10 cellular contexts compared by ENCODE assay signal in the genomic region with DNA sequence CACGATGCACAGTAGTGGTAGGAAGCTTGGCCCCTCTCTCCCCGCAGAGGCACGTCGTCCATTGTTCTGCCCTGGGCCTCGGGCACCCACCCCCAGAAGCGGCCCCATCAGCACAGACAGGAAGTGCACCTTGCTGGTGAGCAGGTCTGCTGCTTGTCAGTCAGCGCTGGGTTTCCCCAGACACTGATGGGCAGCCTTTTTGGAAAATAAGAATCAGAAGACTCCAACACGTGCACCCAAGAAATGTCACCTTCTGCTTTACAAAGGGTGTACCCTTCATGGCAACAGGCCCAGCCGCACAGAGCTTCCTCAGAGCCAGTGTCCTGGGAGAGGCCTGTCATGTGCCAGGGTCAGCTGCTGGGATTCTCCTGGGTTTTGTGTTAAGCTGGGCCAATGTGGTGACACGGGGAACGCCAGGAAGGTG. TPM values are rescaled to one million over a fixed set of nuclear protein-coding genes. Genes with fewer than 3 reads are reported as not detected.
A peak's percentile ranks its signal among the peaks of the same experiment; 100 is the strongest.
DNase-seq lines count a peak whose midpoint lies in the region; ATAC-seq and TF ChIP-seq lines count a peak whose summit lies in the region.
"Had no signal": no experiment of that assay in that cellular context is flagged by ENCODE, and none has a peak within 500 bp of the region (broad histone marks: within the 10 kb centered on the region; RNA-seq: fewer than 3 reads in every experiment).

No MANE protein-coding gene starts in this region.

- peak in 1 of 2 donors; percentile 31 for DNase-seq in activated T-cell treated with anti-CD3 and anti-CD28 coated beads, Interleukin-2, amount 50 U/mL, for 72 hours
- no peak for DNase-seq in activated T-cell treated with anti-CD3 and anti-CD28 coated beads, Interleukin-2, amount 50 U/mL, for 48 hours
- DNase-seq in NCI-H510A treated with DMSO at 0.1 percent for 48 hours (lab: John Stamatoyannopoulos, UW), result no peak
- DNase-seq in SIG-M5 (lab: John Stamatoyannopoulos, UW), result no peak
- DNase-seq: NCI-H2107, nephron progenitor cell had no signal

- peak; percentile 42 to 63 for ATAC-seq in activated T-cell treated with anti-CD3 and anti-CD28 coated beads, Interleukin-2, amount 50 U/mL, for 72 hours (replicated peaks in 1 of 2)
- ATAC-seq in GM21723 (IDR thresholded peaks at IDR 0.05; ENCODE audit: unreplicated experiment) (peak; percentile 59), HG03280 (IDR thresholded peaks at IDR 0.05; ENCODE audit: unreplicated experiment) (no peak)
- peak; percentile 85 for ATAC-seq in stimulated activated memory B cell treated with anti-CD40 and anti-IgM and Interleukin-4, amounts not matched to agents 10 μg/mL and 1 μg/mL and 100 μg/mL, for 72 hours

- H3F3A ChIP-seq in Loucy (ENCODE audit: low read depth), result no peaks in the 10 kb centered on the region

- H2AFZ ChIP-seq in Loucy (ENCODE audit: low read length), result no peak overlapping the region

- TF ChIP-seq CTCF in Loucy (conservative IDR thresholded peaks at IDR 0.05; ENCODE audit: low read length), result no peak

- H3K9me3 ChIP-seq in Loucy (ENCODE audit: insufficient read depth, low read depth, low read length), result no peaks in the 10 kb centered on the region

- H3K9me2 ChIP-seq in Loucy (replicated peaks; ENCODE audit: low read depth, low read length), result no peaks in the 10 kb centered on the region

- H3K4me3 Mint-ChIP-seq in activated T-cell treated with anti-CD3 and anti-CD28 coated beads, Interleukin-2, amount 50 U/mL, for 72 hours, result peak overlapping the region in 1 of 2 donors; percentile 38
- peak overlapping the region; percentile 66 for H3K4me3 Mint-ChIP-seq in stimulated activated memory B cell treated with anti-CD40 and anti-IgM and Interleukin-4, amounts not matched to agents 10 μg/mL and 1 μg/mL and 100 μg/mL, for 72 hours
- H3K4me3 Mint-ChIP-seq: nephron progenitor cell had no signal

- peaks cover 0 to 2% of the 10 kb centered on the region in 2 donors for H3K36me3 Mint-ChIP-seq in activated T-cell treated with anti-CD3 and anti-CD28 coated beads, Interleukin-2, amount 50 U/mL, for 72 hours (ENCODE audit: insufficient read depth in 2 of 2)
- H3K36me3 Mint-ChIP-seq in stimulated activated memory B cell treated with anti-CD40 and anti-IgM and Interleukin-4, amounts not matched to agents 10 μg/mL and 1 μg/mL and 100 μg/mL, for 72 hours, result peaks cover 21% of the 10 kb centered on the region

- peaks cover 32% of the 10 kb centered on the region for H3K4me1 ChIP-seq in Loucy (ENCODE audit: insufficient read depth, low read length, poor library complexity, severe bottlenecking)

- no peak overlapping the region for H3K4me2 ChIP-seq in Loucy (ENCODE audit: low read depth, low read length, poor library complexity, severe bottlenecking)

- H3K4me3 ChIP-seq in Loucy (ENCODE audit: low read length, poor library complexity, severe bottlenecking), result no peak overlapping the region

- H3K27me3 Mint-ChIP-seq in activated T-cell treated with anti-CD3 and anti-CD28 coated beads, Interleukin-2, amount 50 U/mL, for 72 hours (ENCODE audit: low read depth), result no peaks in the 10 kb centered on the region
- H3K27me3 Mint-ChIP-seq in stimulated activated memory B cell treated with anti-CD40 and anti-IgM and Interleukin-4, amounts not matched to agents 10 μg/mL and 1 μg/mL and 100 μg/mL, for 72 hours, result no peaks in the 10 kb centered on the region

- no peaks in the 10 kb centered on the region for H3K27me3 ChIP-seq in Loucy (ENCODE audit: insufficient read depth, low read length, poor library complexity, severe bottlenecking)

- no peaks in the 10 kb centered on the region for H3K36me3 ChIP-seq in Loucy (ENCODE audit: insufficient read depth, low read length)

- H3K4me1 Mint-ChIP-seq in activated T-cell treated with anti-CD3 and anti-CD28 coated beads, Interleukin-2, amount 50 U/mL, for 72 hours (ENCODE audit: low read depth), result peaks cover 19% of the 10 kb centered on the region
- peaks cover 87% of the 10 kb centered on the region for H3K4me1 Mint-ChIP-seq in stimulated activated memory B cell treated with anti-CD40 and anti-IgM and Interleukin-4, amounts not matched to agents 10 μg/mL and 1 μg/mL and 100 μg/mL, for 72 hours

- H3K9me3 Mint-ChIP-seq in activated T-cell treated with anti-CD3 and anti-CD28 coated beads, Interleukin-2, amount 50 U/mL, for 72 hours, result peaks cover 0 to 2% of the 10 kb centered on the region in 2 donors
- no peaks in the 10 kb centered on the region for H3K9me3 Mint-ChIP-seq in stimulated activated memory B cell treated with anti-CD40 and anti-IgM and Interleukin-4, amounts not matched to agents 10 μg/mL and 1 μg/mL and 100 μg/mL, for 72 hours

- H3K9ac ChIP-seq in Loucy (ENCODE audit: low read depth, low read length, poor library complexity, severe bottlenecking), result peak overlapping the region; percentile 12

- H3K27ac Mint-ChIP-seq in activated T-cell treated with anti-CD3 and anti-CD28 coated beads, Interleukin-2, amount 50 U/mL, for 72 hours, result no peak overlapping the region
- peak overlapping the region; percentile 97 for H3K27ac Mint-ChIP-seq in stimulated activated memory B cell treated with anti-CD40 and anti-IgM and Interleukin-4, amounts not matched to agents 10 μg/mL and 1 μg/mL and 100 μg/mL, for 72 hours
- H3K27ac Mint-ChIP-seq: nephron progenitor cell had no signal

- H3K79me2 ChIP-seq in Loucy (ENCODE audit: insufficient read depth, low read length), result no peaks in the 10 kb centered on the region

- no peaks in the 10 kb centered on the region for H4K20me1 ChIP-seq in Loucy (ENCODE audit: insufficient read depth, low read length, poor library complexity, severe bottlenecking)

RNA-seq across cellular contexts. Expression of a gene that starts 34.7 kb away (rescaled TPM):
- 100 to 1,000 TPM; 554 to 602 TPM for total RNA-seq in activated T-cell treated with anti-CD3 and anti-CD28 coated beads, Interleukin-2, amount 50 U/mL, for 72 hours
